Comparison of ENCODE assay signal across 15 cellular contexts in genomic region chr2:24402242-24403092, GRCh38. TPM values are rescaled to one million over a fixed set of nuclear protein-coding genes. Genes with fewer than 3 reads are reported as not detected.
A peak's percentile ranks its signal among the peaks of the same experiment; 100 is the strongest.
DNase-seq lines count a peak whose midpoint lies in the region; TF ChIP-seq lines count a peak whose summit lies in the region.
"Had no signal": no experiment of that assay in that cellular context is flagged by ENCODE, and none has a peak within 500 bp of the region (broad histone marks: within the 10 kb centered on the region; RNA-seq: fewer than 3 reads in every experiment).

No MANE protein-coding gene starts in this region.

- intact Hi-C loops in prostate gland (cut with DNase I) = no loop called here

- WGBS in prostate gland = 27% methylated on average over 36 of the region's 37 CpGs

- H3K27me3 ChIP-seq in AG04450 (ENCODE audit: control insufficient read depth, insufficient read depth, low read length) (peaks cover 10% of the 10 kb centered on the region), adipocyte (replicated peaks; ENCODE audit: control insufficient read depth, insufficient read depth, low read length) (peaks cover 19% of the 10 kb centered on the region), prostate gland (replicated peaks; ENCODE audit: insufficient read depth) (no peaks in the 10 kb centered on the region)

- TF ChIP-seq CTCF in AG04450 (IDR thresholded peaks at IDR 0.05; ENCODE audit: low read depth, low read length) (no peak), fibroblast of the aortic adventitia (IDR thresholded peaks at IDR 0.05; ENCODE audit: insufficient read depth, low read length) (no peak), prostate gland (IDR thresholded peaks at IDR 0.05) (no peak)

- H3K9me3 ChIP-seq in AG04450 (ENCODE audit: control insufficient read depth, insufficient read depth, low read length) (peaks cover 5% of the 10 kb centered on the region), adipocyte (ENCODE audit: control insufficient read depth, low read length) (no peaks in the 10 kb centered on the region), prostate gland (no peaks in the 10 kb centered on the region)

- H3K4me3 ChIP-seq in AG04450 (ENCODE audit: low read depth, low read length) (peak overlapping the region; percentile 44), adipocyte (ENCODE audit: low read length) (peak overlapping the region; percentile 67), fibroblast of the aortic adventitia (ENCODE audit: low read depth, low read length) (peak overlapping the region; percentile 55), prostate gland (peak overlapping the region; percentile 14)

- H3K4me1 ChIP-seq in adipocyte (ENCODE audit: control insufficient read depth, insufficient read depth, low read length) (no peaks in the 10 kb centered on the region), prostate gland (replicated peaks) (no peaks in the 10 kb centered on the region)

- H3K36me3 ChIP-seq in adipocyte (ENCODE audit: control insufficient read depth, insufficient read depth, low read length, severe bottlenecking) (no peaks in the 10 kb centered on the region), prostate gland (no peaks in the 10 kb centered on the region)

- POLR2A ChIA-PET in AG04450 (lab: Yijun Ruan, JAX) = no interaction called here

- DNase-seq in AG04450 (ENCODE audit: low read depth, low spot score) (no peak), adipocyte (ENCODE audit: low read depth) (no peak), fibroblast of the aortic adventitia (ENCODE audit: low read depth) (no peak), prostate gland (ENCODE audit: low spot score) (no peak), DMS 273 (lab: John Stamatoyannopoulos, UW; ENCODE audit: unreplicated experiment) (no peak), Kasumi-1 (lab: John Stamatoyannopoulos, UW) (no peak)
- DNase-seq in activated CD4-positive, alpha-beta T cell treated with anti-CD3 and anti-CD28 coated beads, Interleukin-2, amount 50 U/mL, for 1 hour = no peak
- DNase-seq in activated CD4-positive, CD25-positive, alpha-beta regulatory T cell treated with anti-CD3 and anti-CD28 coated beads, Interleukin-2, amount 50 U/mL, for 72 hours = no peak
- DNase-seq: activated naive CD8-positive, alpha-beta T cell treated with anti-CD3 and anti-CD28 coated beads, Interleukin-2, amount 10 ng/mL, durations not matched to agents 7 days and 5 days; DMS79 treated with DMSO at 0.1 percent for 48 hours; HFFc6; MM.1S; NCI-H2171 treated with DMSO at 0.1 percent for 48 hours; stimulated activated CD4-positive, alpha-beta T cell treated with anti-CD3 and anti-CD28 coated beads, Interleukin-12 subunit alpha, Interleukin-12 subunit beta, amount 100 ng/mL, for 4 hours had no signal

- H3K27ac ChIP-seq in AG04450 (ENCODE audit: low read depth, low read length) (no peak overlapping the region), prostate gland (no peak overlapping the region)
- H3K27ac ChIP-seq: VCaP had no signal

- no peak for TF ChIP-seq POLR2A in prostate gland (IDR thresholded peaks at IDR 0.05)

- CTCF ChIA-PET in AG04450 (lab: Charles Lee) = interaction anchor here (1.3 kb wide), 1 partner anchor 8 kb away, joined by 4 read pairs; no protein-coding TSS in a partner anchor

- H3K9ac ChIP-seq in adipocyte (ENCODE audit: low read length) = no peak overlapping the region

RNA-seq across cellular contexts. Expression of gene ITSN2, which starts 42.1 kb away (rescaled TPM):
- polyA plus RNA-seq in AG04450 (2011; rRNA removed) = 22.4 and 27.3 TPM in 2 replicates
- polyA minus RNA-seq in AG04450 (2011; rRNA and poly(A)+ RNA removed) = 28.3 and 41.4 TPM in 2 replicates
- 23.9 and 32.4 TPM in 2 replicates for total RNA-seq in fibroblast of the aortic adventitia (ENCODE audit: low replicate concordance)
- 10 to 100 TPM; 42.8 to 45.7 TPM for total RNA-seq in prostate gland

Comparison
In these comparisons a context has a peak if more than half of its experiments do, and no peak if none do; other contexts are left out.
1. H3K4me3 ChIP-seq: peak in every context shown above with its lines; median percentile 67 in adipocyte; 55 in fibroblast of the aortic adventitia; 44 in AG04450; 14 in prostate gland.